ENCODE assay signal across 8 cellular contexts in genomic region chr22:50674606-50675552, GRCh38. TPM values are rescaled to one million over a fixed set of nuclear protein-coding genes. Genes with fewer than 3 reads are reported as not detected.
DNase-seq lines count a peak whose midpoint lies in the region; ATAC-seq and TF ChIP-seq lines count a peak whose summit lies in the region.

No MANE protein-coding gene starts in this region.

- no peaks in the 10 kb centered on the region for H4K20me1 ChIP-seq in MM.1S (ENCODE audit: insufficient read depth, low read length)

- no peaks in the 10 kb centered on the region for H3K79me2 ChIP-seq in MM.1S (ENCODE audit: low read length)

- H2AFZ ChIP-seq in mesenchymal stem cell (ENCODE audit: low read depth, low read length) (no peak overlapping the region), MM.1S (ENCODE audit: low read length) (no peak overlapping the region)

- H2BK12ac ChIP-seq in mesenchymal stem cell (ENCODE audit: low read length in 2 of 2) = no peak overlapping the region

- H3K4me3 ChIP-seq in mesenchymal stem cell (ENCODE audit: insufficient read depth in 1 of 2, low read depth in 1 of 2, low read length in 2 of 2) = peak overlapping the region in 1 of 2 experiments; percentile 44
- H3K4me3 ChIP-seq in upper lobe of left lung = peak overlapping the region; percentile 34 to 75 (median 65)
- no peak overlapping the region for H3K4me3 ChIP-seq in MM.1S (ENCODE audit: low read length)

- DNase-seq in activated CD8-positive, alpha-beta memory T cell treated with anti-CD3 and anti-CD28 coated beads for 24 hours = peak; percentile 65
- DNase-seq in activated CD8-positive, alpha-beta memory T cell treated with anti-CD3 and anti-CD28 coated beads, Interleukin-2, amount 10 ng/mL, durations not matched to agents 7 days and 5 days = no peak
- DNase-seq in NCI-H69 (lab: John Stamatoyannopoulos, UW) (peak; percentile 85), chondrocyte (ENCODE audit: low spot score) (peak; percentile 89), mesenchymal stem cell (peak; percentile 32), upper lobe of left lung (peak; percentile 75 to 92), dedifferentiated amniotic fluid mesenchymal stem cell (ENCODE audit: extremely low spot score) (no peak), MM.1S (no peak)

- H3K9me2 ChIP-seq in MM.1S (replicated peaks; ENCODE audit: insufficient read depth, low read length) = no peaks in the 10 kb centered on the region

- no peak overlapping the region for H4K8ac ChIP-seq in mesenchymal stem cell (ENCODE audit: low read length)

- no peak for TF ChIP-seq POLR2A in upper lobe of left lung (IDR thresholded peaks at IDR 0.05)

- no peak overlapping the region for H2BK15ac ChIP-seq in mesenchymal stem cell (ENCODE audit: low read depth, poor library complexity, severe bottlenecking)

- peak overlapping the region; percentile 78 for H4K91ac ChIP-seq in mesenchymal stem cell (ENCODE audit: low read length)

- no peak for ATAC-seq in activated CD8-positive, alpha-beta memory T cell treated with anti-CD3 and anti-CD28 coated beads, Interleukin-2, amount 10 ng/mL, durations not matched to agents 7 days and 5 days
- ATAC-seq in upper lobe of left lung (ENCODE audit: low FRiP score in 2 of 2) = peak; percentile 20 to 52

- H3K27me3 Mint-ChIP-seq in activated CD8-positive, alpha-beta memory T cell treated with anti-CD3 and anti-CD28 coated beads, Interleukin-2, amount 10 ng/mL, durations not matched to agents 7 days and 5 days = peaks cover 49% of the 10 kb centered on the region
- peaks cover 7% of the 10 kb centered on the region for H3K27me3 Mint-ChIP-seq in chondrocyte (ENCODE audit: low read depth)

- H2BK5ac ChIP-seq in mesenchymal stem cell (ENCODE audit: low read depth, low read length, poor library complexity, severe bottlenecking) = no peak overlapping the region

- no peak for TF ChIP-seq EP300 in upper lobe of left lung (IDR thresholded peaks at IDR 0.05)

- H2BK120ac ChIP-seq in mesenchymal stem cell (ENCODE audit: low read depth, low read length) = no peak overlapping the region

- H3K9ac ChIP-seq in mesenchymal stem cell (ENCODE audit: low read length) (no peak overlapping the region), MM.1S (ENCODE audit: low read length) (no peak overlapping the region)

- H3K27ac Mint-ChIP-seq in activated CD8-positive, alpha-beta memory T cell treated with anti-CD3 and anti-CD28 coated beads, Interleukin-2, amount 10 ng/mL, durations not matched to agents 7 days and 5 days = no peak overlapping the region
- no peak overlapping the region for H3K27ac Mint-ChIP-seq in chondrocyte (ENCODE audit: unreplicated experiment)

- H3K36me3 ChIP-seq in mesenchymal stem cell (ENCODE audit: control insufficient read depth in 1 of 2, insufficient read depth in 2 of 2, low read depth in 1 of 2, low read length in 2 of 2) = peaks cover 0 to 7% of the 10 kb centered on the region in 2 experiments
- peaks cover 0 to 37% (median 12%) of the 10 kb centered on the region in 4 donors for H3K36me3 ChIP-seq in upper lobe of left lung
- H3K36me3 ChIP-seq in MM.1S (replicated peaks; ENCODE audit: insufficient read depth, low read length) = no peaks in the 10 kb centered on the region

- no peaks in the 10 kb centered on the region for H3F3A ChIP-seq in MM.1S (ENCODE audit: insufficient read depth, low read length)

- peaks cover 3% of the 10 kb centered on the region for H3K9me3 Mint-ChIP-seq in activated CD8-positive, alpha-beta memory T cell treated with anti-CD3 and anti-CD28 coated beads, Interleukin-2, amount 10 ng/mL, durations not matched to agents 7 days and 5 days (ENCODE audit: low read depth)
- H3K9me3 Mint-ChIP-seq in chondrocyte (ENCODE audit: low read depth) = no peaks in the 10 kb centered on the region

- H3K23ac ChIP-seq in mesenchymal stem cell (ENCODE audit: low read length in 2 of 2) = peak overlapping the region in 1 of 2 experiments; percentile 11

- WGBS in mesenchymal stem cell = 13% methylated on average over 48 of the region's 105 CpGs
- 16 to 47% methylated on average over 9 to 20 of the region's 105 CpGs for WGBS in upper lobe of left lung, 2 donors

- no peak overlapping the region for H3K4me3 Mint-ChIP-seq in activated CD8-positive, alpha-beta memory T cell treated with anti-CD3 and anti-CD28 coated beads, Interleukin-2, amount 10 ng/mL, durations not matched to agents 7 days and 5 days
- peak overlapping the region; percentile 68 for H3K4me3 Mint-ChIP-seq in chondrocyte (ENCODE audit: unreplicated experiment)

- H3K4me1 ChIP-seq in mesenchymal stem cell (ENCODE audit: control insufficient read depth, insufficient read depth, low read depth, low read length) = peaks cover 27% of the 10 kb centered on the region
- H3K4me1 ChIP-seq in upper lobe of left lung = peaks cover 14 to 38% (median 25%) of the 10 kb centered on the region in 4 donors
- no peaks in the 10 kb centered on the region for H3K4me1 ChIP-seq in MM.1S (ENCODE audit: low read length)

- CTCF ChIA-PET in activated CD8-positive, alpha-beta memory T cell treated with anti-CD3 and anti-CD28 coated beads, Interleukin-2, amount 10 ng/mL, durations not matched to agents 7 days and 5 days (lab: Charles Lee) = no interaction called here

- H2AK5ac ChIP-seq in mesenchymal stem cell (ENCODE audit: low read length, severe bottlenecking) = no peak overlapping the region

- peak overlapping the region; percentile 69 for H3K4me2 ChIP-seq in mesenchymal stem cell (ENCODE audit: low read length, poor library complexity, severe bottlenecking)
- no peak overlapping the region for H3K4me2 ChIP-seq in MM.1S (ENCODE audit: low read depth, low read length)

- TF ChIP-seq CTCF in chondrocyte (IDR thresholded peaks at IDR 0.05) (no peak), upper lobe of left lung (IDR thresholded peaks at IDR 0.05) (no peak), MM.1S (IDR thresholded peaks at IDR 0.05; ENCODE audit: low read length) (no peak)

- H3K79me1 ChIP-seq in mesenchymal stem cell (replicated peaks; ENCODE audit: low read length, poor library complexity, severe bottlenecking) = no peaks in the 10 kb centered on the region

- no peaks in the 10 kb centered on the region for H3K36me3 Mint-ChIP-seq in activated CD8-positive, alpha-beta memory T cell treated with anti-CD3 and anti-CD28 coated beads, Interleukin-2, amount 10 ng/mL, durations not matched to agents 7 days and 5 days
- H3K36me3 Mint-ChIP-seq in chondrocyte (ENCODE audit: low read depth) = no peaks in the 10 kb centered on the region

- H3K18ac ChIP-seq in mesenchymal stem cell (ENCODE audit: low read depth in 1 of 2, low read length in 2 of 2) = no peak overlapping the region

- no peak overlapping the region for H3K4ac ChIP-seq in mesenchymal stem cell (ENCODE audit: low read depth in 1 of 2, low read length in 2 of 2)

- H3K14ac ChIP-seq in mesenchymal stem cell (ENCODE audit: low read length in 2 of 2) = peak overlapping the region in 1 of 2 experiments; percentile 72

- H3K4me1 Mint-ChIP-seq in activated CD8-positive, alpha-beta memory T cell treated with anti-CD3 and anti-CD28 coated beads, Interleukin-2, amount 10 ng/mL, durations not matched to agents 7 days and 5 days = peaks cover 6% of the 10 kb centered on the region
- peaks cover 9% of the 10 kb centered on the region for H3K4me1 Mint-ChIP-seq in chondrocyte (ENCODE audit: low read depth)

- H3K9me3 ChIP-seq in mesenchymal stem cell (ENCODE audit: control insufficient read depth, low read length) (no peaks in the 10 kb centered on the region), upper lobe of left lung (no peaks in the 10 kb centered on the region), MM.1S (replicated peaks; ENCODE audit: insufficient read depth, low read length) (no peaks in the 10 kb centered on the region)

- H3K27ac ChIP-seq in mesenchymal stem cell (ENCODE audit: low read length, poor library complexity, severe bottlenecking) (no peak overlapping the region), upper lobe of left lung (peak overlapping the region in 3 of 4 donors; percentile 18 to 55 (median 54)), MM.1S (ENCODE audit: low read length) (no peak overlapping the region)

- H3K27me3 ChIP-seq in mesenchymal stem cell (ENCODE audit: control insufficient read depth in 1 of 2, insufficient read depth in 1 of 2, low read length in 2 of 2) (peaks cover 46 to 57% of the 10 kb centered on the region in 2 experiments), upper lobe of left lung (peaks cover 0 to 20% (median 13%) of the 10 kb centered on the region in 4 donors), MM.1S (replicated peaks; ENCODE audit: insufficient read depth, low read length) (peaks cover 71% of the 10 kb centered on the region)

RNA-seq across cellular contexts. Expression of gene SHANK3, which starts 2.3 kb away (rescaled TPM):
- under 1 TPM in 1 of 2 experiments, not detected in 1; 0.05 TPM for total RNA-seq in activated CD8-positive, alpha-beta memory T cell treated with anti-CD3 and anti-CD28 coated beads, Interleukin-2, amount 10 ng/mL, durations not matched to agents 7 days and 5 days
- total RNA-seq in chondrocyte (3.9 to 7.5 TPM (median 7.0 TPM) in 3 replicates), upper lobe of left lung (100 to 1,000 TPM in 1 of 6 donors, 10 to 100 TPM in 5; 16.6 to 105 (median 51.1) TPM)
- 2.1 TPM for polyA plus RNA-seq in mesenchymal stem cell (2013, experiment 1 of 2)
- 2.1 TPM for polyA plus RNA-seq in mesenchymal stem cell (2013, experiment 2 of 2)

RNA-seq across cellular contexts. Expression of gene ARSA, which starts 46.9 kb away (rescaled TPM):
- total RNA-seq in activated CD8-positive, alpha-beta memory T cell treated with anti-CD3 and anti-CD28 coated beads, Interleukin-2, amount 10 ng/mL, durations not matched to agents 7 days and 5 days = 10 to 100 TPM; 49.6 to 68.2 TPM
- total RNA-seq in chondrocyte (37.6 to 39.8 TPM (median 39.3 TPM) in 3 replicates), upper lobe of left lung (10 to 100 TPM; 29.8 to 99.0 (median 59.2) TPM)
- polyA plus RNA-seq in mesenchymal stem cell (2013, experiment 1 of 2) = 31.0 TPM
- polyA plus RNA-seq in mesenchymal stem cell (2013, experiment 2 of 2) = 30.2 TPM

Comparison
In these comparisons a context has a peak if more than half of its experiments do, and no peak if none do; other contexts are left out.
1. DNase-seq: peak in activated CD8-positive, alpha-beta memory T cell treated with anti-CD3 and anti-CD28 coated beads for 24 hours (single experiment), NCI-H69 (single experiment), chondrocyte (single experiment), mesenchymal stem cell (single experiment) and upper lobe of left lung (2 of 2); none in activated CD8-positive, alpha-beta memory T cell treated with anti-CD3 and anti-CD28 coated beads, Interleukin-2, amount 10 ng/mL, durations not matched to agents 7 days and 5 days (single experiment), dedifferentiated amniotic fluid mesenchymal stem cell (single experiment) and MM.1S (single experiment).
2. H3K27ac ChIP-seq: peak in upper lobe of left lung (3 of 4); none in mesenchymal stem cell (single experiment) and MM.1S (single experiment).